Comparison of ENCODE assay signal across 8 cellular contexts in genomic region chr10:16816830-16817124, GRCh38. TPM values are rescaled to one million over a fixed set of nuclear protein-coding genes. Genes with fewer than 3 reads are reported as not detected.
DNase-seq lines count a peak whose midpoint lies in the region; ATAC-seq and TF ChIP-seq lines count a peak whose summit lies in the region.

No MANE protein-coding gene starts in this region.

- H3K27me3 Mint-ChIP-seq in CD14-positive monocyte (ENCODE audit: low read depth in 3 of 3) (peaks cover 0 to 10% (median 5%) of the 10 kb centered on the region in 3 donors), endodermal cell (ENCODE audit: insufficient read depth) (peaks cover 5% of the 10 kb centered on the region), neural crest cell (ENCODE audit: low read depth) (peaks cover 32% of the 10 kb centered on the region)

- H3K9me2 ChIP-seq in OCI-LY1 (ENCODE audit: low read depth, low read length), result no peaks in the 10 kb centered on the region

- peak overlapping the region; percentile 81 to 97 (median 93) for H3K27ac Mint-ChIP-seq in CD14-positive monocyte
- H3K27ac Mint-ChIP-seq in endodermal cell, result peak overlapping the region; percentile 76
- H3K27ac Mint-ChIP-seq in neural crest cell (ENCODE audit: unreplicated experiment), result no peak overlapping the region

- H3K27ac ChIP-seq in OCI-LY1 (ENCODE audit: low read depth, low read length, poor library complexity, severe bottlenecking) (no peak overlapping the region), endodermal cell (ENCODE audit: low read depth, low read length) (peak overlapping the region; percentile 62)

- no peaks in the 10 kb centered on the region for H3K79me2 ChIP-seq in OCI-LY1 (ENCODE audit: insufficient read depth, low read length)

- H3K9me3 Mint-ChIP-seq in CD14-positive monocyte (peaks cover under 1 to 4% (median 3%) of the 10 kb centered on the region in 7 donors), endodermal cell (peaks cover 7% of the 10 kb centered on the region), neural crest cell (peaks cover 2% of the 10 kb centered on the region)

- H3K36me3 ChIP-seq in OCI-LY1 (ENCODE audit: insufficient read depth, low read length) (no peaks in the 10 kb centered on the region), endodermal cell (ENCODE audit: control insufficient read depth, insufficient read depth, low read length) (peaks cover 7% of the 10 kb centered on the region)

- peak overlapping the region; percentile 75 for H3K9ac ChIP-seq in OCI-LY1 (ENCODE audit: low read length)
- peak overlapping the region; percentile 48 for H3K9ac ChIP-seq in endodermal cell (ENCODE audit: extremely low read depth, low read length, poor library complexity, severe bottlenecking)

- DNase-seq in CD14-positive monocyte (ENCODE audit: low spot score), result no peak
- DNase-seq in endodermal cell, result no peak
- no peak for DNase-seq in neural crest cell (ENCODE audit: low read depth, low spot score)
- no peak for DNase-seq in activated CD4-positive, CD25-positive, alpha-beta regulatory T cell treated with anti-CD3 and anti-CD28 coated beads, Interleukin-2, amount 50 U/mL, for 72 hours
- no peak for DNase-seq in NCI-H82 treated with DMSO at 0.1 percent for 48 hours (lab: John Stamatoyannopoulos, UW; ENCODE audit: unreplicated experiment)
- DNase-seq in stimulated activated CD8-positive, alpha-beta memory T cell treated with anti-CD3 and anti-CD28 coated beads, Interleukin-4, amount 100 ng/mL, for 48 hours, result no peak

- H3K27me3 ChIP-seq in OCI-LY1 (ENCODE audit: insufficient read depth, low read length) (no peaks in the 10 kb centered on the region), endodermal cell (ENCODE audit: control insufficient read depth, insufficient read depth, low read length, poor library complexity, severe bottlenecking) (no peaks in the 10 kb centered on the region)

- H3K4me3 Mint-ChIP-seq in CD14-positive monocyte (peak overlapping the region; percentile 87 to 98), endodermal cell (peak overlapping the region; percentile 88), neural crest cell (peak overlapping the region; percentile 96)

- no peaks in the 10 kb centered on the region for H4K20me1 ChIP-seq in OCI-LY1 (ENCODE audit: insufficient read depth, low read length)

- H3K36me3 Mint-ChIP-seq in CD14-positive monocyte (peaks cover 14 to 21% of the 10 kb centered on the region in 2 donors), endodermal cell (ENCODE audit: low read depth) (peaks cover 2% of the 10 kb centered on the region), neural crest cell (ENCODE audit: low read depth) (peaks cover 3% of the 10 kb centered on the region)

- H3K4me3 ChIP-seq in OCI-LY1 (ENCODE audit: low read depth, low read length, poor library complexity, severe bottlenecking) (peak overlapping the region; percentile 80), endodermal cell (ENCODE audit: low read length) (peak overlapping the region; percentile 93)

- peaks cover 55% of the 10 kb centered on the region for H3K4me1 Mint-ChIP-seq in CD14-positive monocyte
- H3K4me1 Mint-ChIP-seq in endodermal cell, result peaks cover 14% of the 10 kb centered on the region
- H3K4me1 Mint-ChIP-seq in neural crest cell, result peaks cover 29% of the 10 kb centered on the region

- peak overlapping the region; percentile 88 for H3K4me2 ChIP-seq in OCI-LY1 (ENCODE audit: low read length)

- 6 to 7% methylated on average over 8 to 12 of the region's 12 CpGs for WGBS in endodermal cell (ENCODE audit: insufficient coverage in 1 of 2, insufficient read length in 1 of 2), 2 experiments

- H2AFZ ChIP-seq in OCI-LY1 (ENCODE audit: low read length), result peak overlapping the region; percentile 19; the same call in 1 of the 2 replicates

- no peaks in the 10 kb centered on the region for H3F3A ChIP-seq in OCI-LY1 (ENCODE audit: insufficient read depth, low read length)

- TF ChIP-seq CTCF in CD14-positive monocyte (IDR thresholded peaks at IDR 0.05) (no peak), OCI-LY1 (IDR thresholded peaks at IDR 0.05; ENCODE audit: low read length) (no peak), endodermal cell (conservative IDR thresholded peaks at IDR 0.05) (no peak), neural crest cell (conservative IDR thresholded peaks at IDR 0.05) (no peak)

- ATAC-seq in HG03135 (IDR thresholded peaks at IDR 0.05; ENCODE audit: unreplicated experiment), result no peak

- intact Hi-C loops in CD14-positive monocyte (cut with micrococcal nuclease), result loop anchor here in 1 of 2 donors (10.0 kb wide), 1 partner anchor 1838 kb away; the partner anchor contains the start of genes ARL5B and NSUN6

- no peaks in the 10 kb centered on the region; the same call in 1 of the 2 replicates for H3K9me3 ChIP-seq in OCI-LY1 (ENCODE audit: low read length)
- H3K9me3 ChIP-seq in endodermal cell (ENCODE audit: control insufficient read depth, low read length), result peaks cover 10% of the 10 kb centered on the region

- peaks cover 20% of the 10 kb centered on the region for H3K4me1 ChIP-seq in OCI-LY1 (ENCODE audit: insufficient read depth, low read length, severe bottlenecking)
- peaks cover 6% of the 10 kb centered on the region for H3K4me1 ChIP-seq in endodermal cell (ENCODE audit: control insufficient read depth, insufficient read depth, low read length)

RNA-seq across cellular contexts. Expression of gene RSU1, which starts 0.4 kb away (rescaled TPM):
- polyA plus RNA-seq in CD14-positive monocyte, result 100 to 1,000 TPM; 100 to 111 TPM
- total RNA-seq in endodermal cell (10 to 100 TPM; 39.5 to 46.4 TPM), neural crest cell (32.8 and 33.7 TPM in 2 replicates)
- polyA plus RNA-seq in endodermal cell (2013, experiment 1 of 2), result 45.8 TPM
- 40.9 TPM for polyA plus RNA-seq in endodermal cell (2013, experiment 2 of 2)
